In genomic region chr10:13857465-13857864, GRCh38 we compare ENCODE assay signal across 16 cellular contexts.
"Had no signal": no experiment of that assay in that cellular context is flagged by ENCODE, and none has a peak within 500 bp of the region (broad histone marks: within the 10 kb centered on the region; RNA-seq: fewer than 3 reads in every experiment).

No MANE protein-coding gene starts in this region.

- H3K27ac Mint-ChIP-seq: activated naive CD4-positive, alpha-beta T cell treated with anti-CD3 and anti-CD28 coated beads, Interleukin-2, amount 10 ng/mL, durations not matched to agents 7 days and 5 days; activated T-helper 2 cell treated with anti-CD3 and anti-CD28 coated beads, Interferon-gamma antibody, Interleukin-2, Interleukin-4, amounts not matched to agents 10 μg/mL and 5 μg/mL and 100 μg/mL, durations not matched to agents 14 hours and 24 hours and 36 hours; stimulated activated naive CD8-positive, alpha-beta T cell treated with anti-CD3 and anti-CD28 coated beads, Interleukin-15, Interleukin-2, amounts not matched to agents 100 ng/mL and 50 ng/mL, for 24 hours; T-cell had no signal

- ATAC-seq: left lobe of liver; naive thymus-derived CD8-positive, alpha-beta T cell; T-cell had no signal

- DNase-seq: activated CD4-positive, alpha-beta T cell treated with anti-CD3 and anti-CD28 coated beads for 1 hour; activated CD4-positive, alpha-beta T cell treated with anti-CD3 and anti-CD28 coated beads, Interleukin-2, amount 50 U/mL, for 48 hours; activated naive CD4-positive, alpha-beta T cell treated with anti-CD3 and anti-CD28 coated beads, Interleukin-2, amount 10 ng/mL, durations not matched to agents 7 days and 5 days; esophagus squamous epithelium; mesenchymal stem cell; naive thymus-derived CD8-positive, alpha-beta T cell; T-cell; T-helper 9 cell had no signal

- H3K4me3 ChIP-seq: esophagus squamous epithelium, smooth muscle cell, thoracic aorta had no signal

- H3K9me3 ChIP-seq: esophagus squamous epithelium, neutrophil, thoracic aorta had no signal

- H3K36me3 ChIP-seq: esophagus squamous epithelium, neutrophil, thoracic aorta had no signal

- FAIRE-seq: astrocyte, keratinocyte had no signal

- H3K9me3 Mint-ChIP-seq: activated naive CD4-positive, alpha-beta T cell treated with anti-CD3 and anti-CD28 coated beads, Interleukin-2, amount 10 ng/mL, durations not matched to agents 7 days and 5 days; activated T-helper 2 cell treated with anti-CD3 and anti-CD28 coated beads, Interferon-gamma antibody, Interleukin-2, Interleukin-4, amounts not matched to agents 10 μg/mL and 5 μg/mL and 100 μg/mL, durations not matched to agents 14 hours and 24 hours and 36 hours; naive thymus-derived CD8-positive, alpha-beta T cell; stimulated activated naive CD8-positive, alpha-beta T cell treated with anti-CD3 and anti-CD28 coated beads, Interleukin-15, Interleukin-2, amounts not matched to agents 100 ng/mL and 50 ng/mL, for 24 hours; T-cell had no signal

- H3K36me3 Mint-ChIP-seq: activated naive CD4-positive, alpha-beta T cell treated with anti-CD3 and anti-CD28 coated beads, Interleukin-2, amount 10 ng/mL, durations not matched to agents 7 days and 5 days; naive thymus-derived CD8-positive, alpha-beta T cell; T-cell had no signal

- H3K27me3 ChIP-seq: esophagus squamous epithelium, neutrophil had no signal

- H3K4me3 Mint-ChIP-seq: activated naive CD4-positive, alpha-beta T cell treated with anti-CD3 and anti-CD28 coated beads, Interleukin-2, amount 10 ng/mL, durations not matched to agents 7 days and 5 days; naive thymus-derived CD8-positive, alpha-beta T cell; stimulated activated naive CD8-positive, alpha-beta T cell treated with anti-CD3 and anti-CD28 coated beads, Interleukin-15, Interleukin-2, amounts not matched to agents 100 ng/mL and 50 ng/mL, for 24 hours; T-cell had no signal

- H3K27ac ChIP-seq: neutrophil had no signal

- H3K4me2 ChIP-seq: smooth muscle cell had no signal
